Comparison of ENCODE assay signal across 19 cellular contexts in genomic region chr1:154837034-154837678, GRCh38. TPM values are rescaled to one million over a fixed set of nuclear protein-coding genes. Genes with fewer than 3 reads are reported as not detected.
DNase-seq lines count a peak whose midpoint lies in the region; ATAC-seq and TF ChIP-seq lines count a peak whose summit lies in the region.
"Had no signal": no experiment of that assay in that cellular context is flagged by ENCODE, and none has a peak within 500 bp of the region (broad histone marks: within the 10 kb centered on the region; RNA-seq: fewer than 3 reads in every experiment).

No MANE protein-coding gene starts in this region.

- H3K4me1 ChIP-seq in BLaER1 treated with 17β-estradiol and CSF1 and Interleukin-3, amounts not matched to agents 10 nM and 100 nM, result peaks cover 27 to 77% (median 73%) of the 10 kb centered on the region in 10 experiments
- H3K4me1 ChIP-seq in body of pancreas, result peaks cover 18% of the 10 kb centered on the region
- no peaks in the 10 kb centered on the region for H3K4me1 ChIP-seq in hepatocyte (ENCODE audit: insufficient read depth)

- H3K9me2 ChIP-seq in hepatocyte (replicated peaks; ENCODE audit: insufficient read depth), result no peaks in the 10 kb centered on the region

- ATAC-seq in body of pancreas, result no peak
- no peak for ATAC-seq in HG02981 (IDR thresholded peaks at IDR 0.05; ENCODE audit: unreplicated experiment)
- ATAC-seq: activated CD8-positive, alpha-beta T cell treated with anti-CD3 and anti-CD28 coated beads for 36 hours; activated T-cell treated with anti-CD3 and anti-CD28 coated beads, Interleukin-2, amount 50 U/mL, for 72 hours; left lobe of liver had no signal

- peak overlapping the region; percentile 11 to 91 (median 86); a peak in 20 of 22 replicates for H3K4me2 ChIP-seq in BLaER1 treated with 17β-estradiol and CSF1 and Interleukin-3, amounts not matched to agents 10 nM and 100 nM
- no peak overlapping the region for H3K4me2 ChIP-seq in hepatocyte

- TF ChIP-seq CTCF in body of pancreas (IDR thresholded peaks at IDR 0.05) (no peak), hepatocyte (IDR thresholded peaks at IDR 0.05; ENCODE audit: poor library complexity) (no peak)

- DNase-seq in NCI-H1694 (lab: John Stamatoyannopoulos, UW) (peak; percentile 97), body of pancreas (peak in 3 of 4 donors; percentile 24 to 70 (median 26)), myocyte (ENCODE audit: low read depth) (peak; percentile 70), hepatocyte (ENCODE audit: low spot score) (no peak), iPS-NIHi11 (ENCODE audit: low spot score) (no peak)
- no peak for DNase-seq in activated naive CD4-positive, alpha-beta T cell treated with Interleukin-2 at 50 U/mL for 16 hours
- DNase-seq: ACHN; activated CD8-positive, alpha-beta T cell treated with anti-CD3 and anti-CD28 coated beads for 36 hours; activated T-cell treated with anti-CD3 and anti-CD28 coated beads, Interleukin-2, amount 50 U/mL, for 72 hours; CD4-positive, alpha-beta T cell; dorsolateral prefrontal cortex; EL; esophagus squamous epithelium; GM23248; NCI-H1436; SW 1271 had no signal

- WGBS in body of pancreas, 2 donors, result 62 to 69% methylated on average over 10 to 13 of the region's 13 CpGs
- WGBS in hepatocyte (ENCODE audit: low lambda C conversion rate, missing lambda C conversion rate), result 83% methylated on average over 13 of the region's 13 CpGs

- no peaks in the 10 kb centered on the region for H4K20me1 ChIP-seq in BLaER1 treated with 17β-estradiol and CSF1 and Interleukin-3, amounts not matched to agents 10 nM and 100 nM
- no peaks in the 10 kb centered on the region for H4K20me1 ChIP-seq in hepatocyte (ENCODE audit: insufficient read depth, poor library complexity, severe bottlenecking)

- no peaks in the 10 kb centered on the region for H3K9me3 ChIP-seq in BLaER1 treated with 17β-estradiol and CSF1 and Interleukin-3, amounts not matched to agents 10 nM and 100 nM (replicated peaks in 1 of 11)
- H3K9me3 ChIP-seq in body of pancreas, result no peaks in the 10 kb centered on the region
- no peaks in the 10 kb centered on the region for H3K9me3 ChIP-seq in hepatocyte (ENCODE audit: low read depth)
- H3K9me3 ChIP-seq: esophagus squamous epithelium had no signal

- peak overlapping the region in 4 of 11 experiments; percentile 2 to 47 (median 32); a peak in 3 of 22 replicates for H3K27ac ChIP-seq in BLaER1 treated with 17β-estradiol and CSF1 and Interleukin-3, amounts not matched to agents 10 nM and 100 nM
- H3K27ac ChIP-seq in body of pancreas (no peak overlapping the region), hepatocyte (no peak overlapping the region)
- H3K27ac ChIP-seq: dorsolateral prefrontal cortex, GM23248 had no signal

- H3K9ac ChIP-seq in BLaER1 treated with 17β-estradiol and CSF1 and Interleukin-3, amounts not matched to agents 10 nM and 100 nM, result peak overlapping the region in 1 of 11 experiments; percentile 27; a peak in 1 of 22 replicates
- H3K9ac ChIP-seq: GM23248 had no signal

- no peaks in the 10 kb centered on the region for H3K36me3 ChIP-seq in BLaER1 treated with 17β-estradiol and CSF1 and Interleukin-3, amounts not matched to agents 10 nM and 100 nM
- H3K36me3 ChIP-seq in body of pancreas (replicated peaks in 1 of 2; ENCODE audit: insufficient read depth in 1 of 2, low read depth in 2 of 2) (no peaks in the 10 kb centered on the region), hepatocyte (replicated peaks; ENCODE audit: insufficient read depth, low read depth) (no peaks in the 10 kb centered on the region)
- H3K36me3 ChIP-seq: esophagus squamous epithelium had no signal

- no peaks in the 10 kb centered on the region for H3K79me2 ChIP-seq in hepatocyte

- H3K27me3 ChIP-seq in BLaER1 treated with 17β-estradiol and CSF1 and Interleukin-3, amounts not matched to agents 10 nM and 100 nM, result no peaks in the 10 kb centered on the region
- H3K27me3 ChIP-seq in body of pancreas (no peaks in the 10 kb centered on the region), hepatocyte (no peaks in the 10 kb centered on the region)
- H3K27me3 ChIP-seq: dorsolateral prefrontal cortex had no signal

- no peak for TF ChIP-seq POLR2A in body of pancreas (IDR thresholded peaks at IDR 0.05)

- no peak overlapping the region for H3K4me3 ChIP-seq in BLaER1 treated with 17β-estradiol and CSF1 and Interleukin-3, amounts not matched to agents 10 nM and 100 nM
- H3K4me3 ChIP-seq in body of pancreas (no peak overlapping the region), hepatocyte (no peak overlapping the region)
- H3K4me3 ChIP-seq: dorsolateral prefrontal cortex, esophagus squamous epithelium, GM23248 had no signal

- H2AFZ ChIP-seq in hepatocyte, result no peak overlapping the region
- H2AFZ ChIP-seq: GM23248 had no signal

- intact Hi-C loops in body of pancreas (cut with DNase I), result no loop called here

RNA-seq across cellular contexts. Expression of gene KCNN3, which starts 32.9 kb away (rescaled TPM):
- total RNA-seq in body of pancreas (1 to 10 TPM in 1 of 2 donors, under 1 TPM in 1; 0.33 to 1.6 TPM), myocyte (30.8 and 41.3 TPM in 2 replicates), hepatocyte (0.36 and 0.67 TPM in 2 replicates)
- polyA plus RNA-seq in myocyte (2012), result 5.5 TPM
- polyA plus RNA-seq in hepatocyte, result 0.56 and 1.3 TPM in 2 replicates
- total RNA-seq: CD4-positive, alpha-beta T cell; GM23248 had no signal
- polyA plus RNA-seq: GM23248 had no signal

Comparison
In these comparisons a context has a peak if more than half of its experiments do, and no peak if none do; other contexts are left out.
1. DNase-seq: peak in NCI-H1694 (single experiment), body of pancreas (3 of 4) and myocyte (single experiment); none in hepatocyte (single experiment), iPS-NIHi11 (single experiment) and activated naive CD4-positive, alpha-beta T cell treated with Interleukin-2 at 50 U/mL for 16 hours (single experiment).
2. RNA of gene KCNN3, which starts 32.9 kb away (total RNA-seq): 30.8 to 41.3 TPM in myocyte; 0.33 to 1.6 TPM in body of pancreas and 0.36 to 0.67 TPM in hepatocyte; every median in the first group is over 10 times any median in the second.